In genomic region chr1:68600049-68600661, GRCh38 we compare ENCODE assay signal across 2 cellular contexts.
TF ChIP-seq lines count a peak whose summit lies in the region.

No MANE protein-coding gene starts in this region.

TF ChIP-seq in IMR-90, 13 proteins besides CTCF, POLR2A, EP300 and RAD21:
- TF ChIP-seq ELK1 (IDR thresholded peaks at IDR 0.05; ENCODE audit: borderline replicate concordance, low read depth, low read length) (no peak), MAZ (IDR thresholded peaks at IDR 0.05; ENCODE audit: borderline replicate concordance, low read depth, low read length) (no peak), BHLHE40 (IDR thresholded peaks at IDR 0.05; ENCODE audit: low read depth, low read length) (no peak), USF2 (IDR thresholded peaks at IDR 0.05; ENCODE audit: low read depth, low read length) (no peak), CEBPB (IDR thresholded peaks at IDR 0.05; ENCODE audit: low read depth, low read length) (no peak), CHD1 (IDR thresholded peaks at IDR 0.05; ENCODE audit: low read depth, low read length) (no peak), SMC3 (IDR thresholded peaks at IDR 0.05; ENCODE audit: low read depth, low read length) (no peak), FOS (IDR thresholded peaks at IDR 0.05; ENCODE audit: low read depth, low read length) (no peak), MAFK (IDR thresholded peaks at IDR 0.05; ENCODE audit: low read depth, low read length) (no peak), MXI1 (IDR thresholded peaks at IDR 0.05; ENCODE audit: borderline replicate concordance, low read depth, low read length) (no peak), RCOR1 (IDR thresholded peaks at IDR 0.05; ENCODE audit: insufficient replicate concordance, low read length) (no peak), NFE2L2 (IDR thresholded peaks at IDR 0.05; ENCODE audit: low read depth, low read length) (no peak), RFX5 (IDR thresholded peaks at IDR 0.05; ENCODE audit: low read depth, low read length) (no peak)

TF ChIP-seq in GM12878, 131 proteins besides CTCF, POLR2A, EP300 and RAD21:
- TF ChIP-seq SMC3 (IDR thresholded peaks at IDR 0.05; ENCODE audit: borderline replicate concordance, low read length), result peak; percentile 31; the same call in 1 of the 2 replicates
- TF ChIP-seq TCF7 (IDR thresholded peaks at IDR 0.05; ENCODE audit: borderline replicate concordance), result no peak
- TF ChIP-seq SREBF1 (IDR thresholded peaks at IDR 0.05; ENCODE audit: low read length), result no peak
